Comparison of ENCODE assay signal across 8 cellular contexts in genomic region chr1:161440312-161440894, GRCh38.
A peak's percentile ranks its signal among the peaks of the same experiment; 100 is the strongest.
DNase-seq lines count a peak whose midpoint lies in the region; FAIRE-seq and TF ChIP-seq lines count a peak whose summit lies in the region.

No MANE protein-coding gene starts in this region.

- no peak for TF ChIP-seq POLR2A in GM12891 (IDR thresholded peaks at IDR 0.05; ENCODE audit: low read depth, low read length)

- no peak for FAIRE-seq in GM12891 (lab: Jason Lieb, UNC)

- H2BK12ac ChIP-seq in trophoblast cell (ENCODE audit: low read length): no peak overlapping the region

- no peak overlapping the region for H2BK120ac ChIP-seq in trophoblast cell (ENCODE audit: insufficient read depth, low read length, poor library complexity)

- H3K4me1 ChIP-seq in trophoblast cell (ENCODE audit: control insufficient read depth in 1 of 2, insufficient read depth in 2 of 2, low read length in 2 of 2): peaks cover 4 to 6% of the 10 kb centered on the region in 2 experiments

- H3K9me3 ChIP-seq in trophoblast cell (ENCODE audit: insufficient read depth, low read depth, low read length): peaks cover 9% of the 10 kb centered on the region

- peak; percentile 80 for DNase-seq in GM12891 (ENCODE audit: insufficient read length, low spot score)
- peak; percentile 47 for DNase-seq in Jurkat, Clone E6-1 (ENCODE audit: low read depth, low spot score)
- peak; percentile 77 for DNase-seq in activated T-cell treated with anti-CD3 and anti-CD28 coated beads for 48 hours (ENCODE audit: low read depth)
- DNase-seq in foreskin melanocyte: peak; percentile 51
- DNase-seq in trophoblast cell: peak in 1 of 2 donors; percentile 58
- no peak for DNase-seq in NCI-H1092 (lab: John Stamatoyannopoulos, UW)
- no peak for DNase-seq in midbrain (lab: John Stamatoyannopoulos, UW)
- no peak for DNase-seq in NCI-H1930 (lab: John Stamatoyannopoulos, UW)

- no peak overlapping the region for H3K9ac ChIP-seq in trophoblast cell (ENCODE audit: low read length)

- H3K4me3 ChIP-seq in Jurkat, Clone E6-1 (ENCODE audit: low read length): peak overlapping the region; percentile 71
- H3K4me3 ChIP-seq in trophoblast cell (ENCODE audit: low read depth, low read length): peak overlapping the region; percentile 64

- no peak overlapping the region for H4K12ac ChIP-seq in trophoblast cell (ENCODE audit: low read depth, low read length)

- no peak overlapping the region for H4K8ac ChIP-seq in trophoblast cell (ENCODE audit: low read depth, low read length)

- peak overlapping the region; percentile 89 for H2AFZ ChIP-seq in trophoblast cell (ENCODE audit: insufficient read depth, low read length, poor library complexity)

- H3K4me2 ChIP-seq in trophoblast cell (ENCODE audit: low read length): peak overlapping the region; percentile 68

- no peak overlapping the region for H2AK5ac ChIP-seq in trophoblast cell (ENCODE audit: low read length)

- no peak overlapping the region for H3K18ac ChIP-seq in trophoblast cell (ENCODE audit: low read length)

- no peak overlapping the region for H3K23ac ChIP-seq in trophoblast cell (ENCODE audit: low read length)

- H3K36me3 ChIP-seq in trophoblast cell (ENCODE audit: control insufficient read depth in 1 of 2, insufficient read depth in 2 of 2, low read length in 2 of 2): no peaks in the 10 kb centered on the region

- H4K91ac ChIP-seq in trophoblast cell (ENCODE audit: low read depth, low read length): no peak overlapping the region

- no peak overlapping the region for H2BK5ac ChIP-seq in trophoblast cell (ENCODE audit: low read depth, low read length, poor library complexity)

- no peak overlapping the region for H3K27ac ChIP-seq in trophoblast cell (ENCODE audit: low read depth, low read length)

- no peaks in the 10 kb centered on the region for H3K79me2 ChIP-seq in trophoblast cell (ENCODE audit: control insufficient read depth, insufficient read depth, low read length, poor library complexity)

- H3K27me3 ChIP-seq in trophoblast cell (ENCODE audit: insufficient read depth, low read length): peaks cover 25% of the 10 kb centered on the region

- H3K4ac ChIP-seq in trophoblast cell (ENCODE audit: low read depth, low read length): no peak overlapping the region

- no CpG with 5 or more reads among the region's 61 CpGs for WGBS in trophoblast cell (ENCODE audit: extremely low coverage, insufficient coverage, insufficient read length)

- H3K14ac ChIP-seq in trophoblast cell (ENCODE audit: low read length): no peak overlapping the region

- no peaks in the 10 kb centered on the region for H3K79me1 ChIP-seq in trophoblast cell (ENCODE audit: low read length)

TF ChIP-seq in GM12891, 5 proteins besides CTCF, POLR2A, EP300 and RAD21:
- TF ChIP-seq POU2F2 (IDR thresholded peaks at IDR 0.05; ENCODE audit: low read depth, low read length): no peak
- no peak for TF ChIP-seq TAF1 (IDR thresholded peaks at IDR 0.05; ENCODE audit: low read depth, low read length)
- peak; percentile 24 for TF ChIP-seq PAX5 (IDR thresholded peaks at IDR 0.05; ENCODE audit: insufficient read depth, low read length, severe bottlenecking)
- no peak for TF ChIP-seq POLR2AphosphoS5 (IDR thresholded peaks at IDR 0.05; ENCODE audit: low read depth, low read length)

Comparison
In these comparisons a context has a peak if more than half of its experiments do, and no peak if none do; other contexts are left out.
1. DNase-seq: peak in GM12891 (single experiment), Jurkat, Clone E6-1 (single experiment), activated T-cell treated with anti-CD3 and anti-CD28 coated beads for 48 hours (single experiment) and foreskin melanocyte (single experiment); none in NCI-H1092 (single experiment), midbrain (single experiment) and NCI-H1930 (0 of 2).